Comparison of ENCODE assay signal across 13 cellular contexts in the genomic region with DNA sequence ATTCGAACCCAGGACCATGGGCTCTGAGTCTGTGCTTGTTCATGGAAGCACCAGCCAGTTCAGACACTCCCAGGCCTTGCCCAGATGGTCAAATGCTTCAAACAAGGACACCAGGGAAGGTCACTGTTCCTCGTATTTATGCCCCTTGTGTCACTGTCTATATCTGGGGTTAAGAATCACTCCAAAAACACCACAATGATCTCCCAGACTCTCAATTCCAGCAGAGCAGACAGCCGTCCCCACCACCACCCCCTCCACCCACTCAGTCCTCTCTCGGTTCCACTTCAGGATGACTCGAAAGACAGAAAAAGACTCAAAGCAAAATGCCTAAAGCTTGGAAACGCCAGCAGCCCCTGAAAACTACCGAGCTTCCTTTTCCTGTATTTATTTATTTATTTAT.
"Had no signal": no experiment of that assay in that cellular context is flagged by ENCODE, and none has a peak within 500 bp of the region (broad histone marks: within the 10 kb centered on the region; RNA-seq: fewer than 3 reads in every experiment).

No MANE protein-coding gene starts in this region.

- H3K4me2 ChIP-seq: smooth muscle cell had no signal

- H3K9me3 Mint-ChIP-seq: activated T-cell treated with anti-CD3 and anti-CD28 coated beads, Interleukin-2, amount 50 U/mL, for 72 hours; neural crest cell had no signal

- H3K36me3 ChIP-seq: transverse colon had no signal

- FAIRE-seq: bronchial epithelial cell had no signal

- H3K27ac Mint-ChIP-seq: activated T-cell treated with anti-CD3 and anti-CD28 coated beads, Interleukin-2, amount 50 U/mL, for 72 hours; T-helper 17 cell had no signal

- H3K4me3 ChIP-seq: esophagus muscularis mucosa, smooth muscle cell, transverse colon had no signal

- H3K9me3 ChIP-seq: esophagus muscularis mucosa, transverse colon had no signal

- H3K4me3 Mint-ChIP-seq: activated T-cell treated with anti-CD3 and anti-CD28 coated beads, Interleukin-2, amount 50 U/mL, for 72 hours; neural crest cell; T-helper 17 cell had no signal

- DNase-seq: activated CD4-positive, alpha-beta T cell treated with anti-CD3 and anti-CD28 coated beads, Interleukin-2, amount 50 U/mL, for 4 hours; activated gamma-delta T cell treated with Interleukin-2 at 50 U/mL for 16 hours; activated T-cell treated with anti-CD3 and anti-CD28 coated beads, Interleukin-2, amount 50 U/mL, for 72 hours; aorta; foreskin fibroblast; left colon; mesenchymal stem cell; T-helper 17 cell; transverse colon had no signal

- ATAC-seq: activated T-cell treated with anti-CD3 and anti-CD28 coated beads, Interleukin-2, amount 50 U/mL, for 72 hours; T-helper 17 cell had no signal

- H3K27ac ChIP-seq: transverse colon had no signal

- H3K27me3 ChIP-seq: esophagus muscularis mucosa, transverse colon had no signal
